ENCODE assay signal across 23 cellular contexts in the genomic region with DNA sequence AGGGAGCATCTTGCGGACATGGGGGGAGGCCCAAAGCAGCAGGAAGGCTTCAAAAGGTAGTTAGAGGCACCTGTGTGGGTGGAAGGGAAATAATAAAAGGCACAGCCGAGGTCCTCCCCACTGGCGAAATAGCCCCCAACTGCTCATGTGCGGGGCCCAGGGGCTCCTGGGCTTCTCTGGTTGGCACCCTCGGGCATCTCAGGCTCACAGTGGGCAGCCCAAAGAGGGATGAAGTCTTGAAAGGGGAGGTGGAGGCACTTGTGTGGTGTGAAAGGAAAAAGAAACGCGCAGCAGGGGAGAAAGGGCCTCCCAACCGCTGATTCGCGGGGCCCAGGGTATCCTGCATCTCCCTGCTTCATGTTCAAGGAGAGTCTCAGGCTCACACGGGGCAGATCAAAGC.
A peak's percentile ranks its signal among the peaks of the same experiment; 100 is the strongest.
DNase-seq lines count a peak whose midpoint lies in the region; ATAC-seq and TF ChIP-seq lines count a peak whose summit lies in the region.
"Had no signal": no experiment of that assay in that cellular context is flagged by ENCODE, and none has a peak within 500 bp of the region (broad histone marks: within the 10 kb centered on the region; RNA-seq: fewer than 3 reads in every experiment).

No MANE protein-coding gene starts in this region.

- DNase-seq in AG20443 (ENCODE audit: low spot score) (peak; percentile 1), GM13976 (ENCODE audit: low spot score) (peak; percentile 3), coronary artery (ENCODE audit: low spot score) (peak; percentile 40), suprapubic skin (ENCODE audit: low spot score in 2 of 2) (peak; percentile 27 to 41), KBM-7 (no peak), SHP77 (lab: John Stamatoyannopoulos, UW) (no peak)
- DNase-seq in activated CD8-positive, alpha-beta T cell treated with anti-CD3 and anti-CD28 coated beads for 36 hours: no peak
- DNase-seq: DMS53, EL, GF-D8, GOT3, NCI-H1694, NCI-H2081 treated with DMSO at 0.1 percent for 48 hours, NCI-H2171 treated with DMSO at 0.1 percent for 48 hours, NCI-H524 treated with DMSO at 0.1 percent for 48 hours, NCI-H82, SJCRH30 had no signal

- H3K36me3 Mint-ChIP-seq in activated CD8-positive, alpha-beta T cell treated with anti-CD3 and anti-CD28 coated beads for 36 hours (ENCODE audit: low read depth): peaks cover 6% of the 10 kb centered on the region
- H3K36me3 Mint-ChIP-seq: CD14-positive monocyte had no signal

- H3K27me3 ChIP-seq in suprapubic skin: no peaks in the 10 kb centered on the region
- H3K27me3 ChIP-seq: SJCRH30 had no signal

- intact Hi-C loops in activated CD8-positive, alpha-beta T cell treated with anti-CD3 and anti-CD28 coated beads for 36 hours (cut with micrococcal nuclease): no loop called here

- peaks cover 56% of the 10 kb centered on the region for H3K9me3 ChIP-seq in suprapubic skin
- H3K9me3 ChIP-seq: SJCRH30 had no signal

- 71% methylated on average over 11 of the region's 11 CpGs for WGBS in suprapubic skin

- TF ChIP-seq EP300 in suprapubic skin (IDR thresholded peaks at IDR 0.05): no peak

- TF ChIP-seq POLR2A in suprapubic skin (IDR thresholded peaks at IDR 0.05): no peak

- no peaks in the 10 kb centered on the region for H3K27me3 Mint-ChIP-seq in activated CD8-positive, alpha-beta T cell treated with anti-CD3 and anti-CD28 coated beads for 36 hours
- H3K27me3 Mint-ChIP-seq: B cell had no signal

- no peaks in the 10 kb centered on the region for H3K36me3 ChIP-seq in suprapubic skin
- H3K36me3 ChIP-seq: SJCRH30 had no signal

- TF ChIP-seq CTCF in GM13976 (IDR thresholded peaks at IDR 0.05; ENCODE audit: borderline replicate concordance, control extremely low read depth, extremely low read depth, insufficient read depth, missing control alignments) (no peak), coronary artery (IDR thresholded peaks at IDR 0.05) (no peak), suprapubic skin (IDR thresholded peaks at IDR 0.05) (no peak)
- no peak for TF ChIP-seq CTCF in activated CD8-positive, alpha-beta T cell treated with anti-CD3 and anti-CD28 coated beads for 36 hours (IDR thresholded peaks at IDR 0.05)

- H3K4me3 ChIP-seq in coronary artery (no peak overlapping the region), suprapubic skin (no peak overlapping the region)
- H3K4me3 ChIP-seq: GM12878, SJCRH30 had no signal

- H3K27ac Mint-ChIP-seq in activated CD8-positive, alpha-beta T cell treated with anti-CD3 and anti-CD28 coated beads for 36 hours: no peak overlapping the region
- H3K27ac Mint-ChIP-seq: B cell had no signal

- peaks cover 35% of the 10 kb centered on the region for H3K9me3 Mint-ChIP-seq in activated CD8-positive, alpha-beta T cell treated with anti-CD3 and anti-CD28 coated beads for 36 hours

- H3K4me3 Mint-ChIP-seq in activated CD8-positive, alpha-beta T cell treated with anti-CD3 and anti-CD28 coated beads for 36 hours: no peak overlapping the region
- H3K4me3 Mint-ChIP-seq: B cell, CD14-positive monocyte had no signal

- no peaks in the 10 kb centered on the region for H3K4me1 ChIP-seq in suprapubic skin
- H3K4me1 ChIP-seq: SJCRH30 had no signal

- H3K27ac ChIP-seq in coronary artery (no peak overlapping the region), suprapubic skin (no peak overlapping the region)
- H3K27ac ChIP-seq: KMS-11, SJCRH30 had no signal

- no peaks in the 10 kb centered on the region for H3K4me1 Mint-ChIP-seq in activated CD8-positive, alpha-beta T cell treated with anti-CD3 and anti-CD28 coated beads for 36 hours (ENCODE audit: low read depth)
- H3K4me1 Mint-ChIP-seq: B cell, CD14-positive monocyte had no signal

- CTCF ChIA-PET in activated CD8-positive, alpha-beta T cell treated with anti-CD3 and anti-CD28 coated beads for 36 hours (lab: Charles Lee): no interaction called here

- no peak for ATAC-seq in activated CD8-positive, alpha-beta T cell treated with anti-CD3 and anti-CD28 coated beads for 36 hours
- ATAC-seq: GM12878, HCT116, Panc1 had no signal

- POLR2A ChIA-PET in activated CD8-positive, alpha-beta T cell treated with anti-CD3 and anti-CD28 coated beads for 36 hours (lab: Charles Lee): no interaction called here

- in situ Hi-C loops in GM13976 (cut with MboI; ENCODE audit: low sequenced_read_pairs, unreplicated experiment) (no loop called here), KBM-7 (cut with MboI; ENCODE audit: low pct_unique_long_range_greater_than_20kb, low sequenced_read_pairs) (no loop called here)

Comparison
In these comparisons a context has a peak if more than half of its experiments do, and no peak if none do; other contexts are left out.
1. DNase-seq: peak in AG20443 (single experiment), GM13976 (single experiment), coronary artery (single experiment) and suprapubic skin (2 of 2); none in activated CD8-positive, alpha-beta T cell treated with anti-CD3 and anti-CD28 coated beads for 36 hours (single experiment), KBM-7 (single experiment) and SHP77 (0 of 2).